Comparison of ENCODE assay signal across 15 cellular contexts in genomic region chr1:10521537-10522157, GRCh38. TPM values are rescaled to one million over a fixed set of nuclear protein-coding genes. Genes with fewer than 3 reads are reported as not detected.
DNase-seq lines count a peak whose midpoint lies in the region; ATAC-seq lines count a peak whose summit lies in the region.
"Had no signal": no experiment of that assay in that cellular context is flagged by ENCODE, and none has a peak within 500 bp of the region (broad histone marks: within the 10 kb centered on the region; RNA-seq: fewer than 3 reads in every experiment).

No MANE protein-coding gene starts in this region.

- H3K36me3 Mint-ChIP-seq in activated CD4-positive, alpha-beta T cell treated with anti-CD3 and anti-CD28 coated beads for 36 hours (ENCODE audit: low read depth): peaks cover 2% of the 10 kb centered on the region
- peaks cover 9% of the 10 kb centered on the region for H3K36me3 Mint-ChIP-seq in central memory CD8-positive, alpha-beta T cell (ENCODE audit: insufficient read depth)
- peaks cover 38% of the 10 kb centered on the region for H3K36me3 Mint-ChIP-seq in stimulated activated memory B cell treated with anti-CD40 and anti-IgM and Interleukin-4, amounts not matched to agents 10 μg/mL and 1 μg/mL and 100 μg/mL, for 72 hours

- H3K4me1 Mint-ChIP-seq in activated CD4-positive, alpha-beta T cell treated with anti-CD3 and anti-CD28 coated beads for 36 hours: peaks cover 41% of the 10 kb centered on the region
- peaks cover 54% of the 10 kb centered on the region for H3K4me1 Mint-ChIP-seq in central memory CD8-positive, alpha-beta T cell
- peaks cover 41% of the 10 kb centered on the region for H3K4me1 Mint-ChIP-seq in stimulated activated memory B cell treated with anti-CD40 and anti-IgM and Interleukin-4, amounts not matched to agents 10 μg/mL and 1 μg/mL and 100 μg/mL, for 72 hours

- no peaks in the 10 kb centered on the region for H3K9me3 Mint-ChIP-seq in activated CD4-positive, alpha-beta T cell treated with anti-CD3 and anti-CD28 coated beads for 36 hours (ENCODE audit: low read depth)
- H3K9me3 Mint-ChIP-seq in central memory CD8-positive, alpha-beta T cell: no peaks in the 10 kb centered on the region
- no peaks in the 10 kb centered on the region for H3K9me3 Mint-ChIP-seq in stimulated activated memory B cell treated with anti-CD40 and anti-IgM and Interleukin-4, amounts not matched to agents 10 μg/mL and 1 μg/mL and 100 μg/mL, for 72 hours

- H3K4me3 ChIP-seq in Karpas-422 (ENCODE audit: low read length): no peak overlapping the region
- H3K4me3 ChIP-seq: BLaER1 had no signal

- CTCF ChIA-PET in activated CD4-positive, alpha-beta T cell treated with anti-CD3 and anti-CD28 coated beads for 36 hours (lab: Charles Lee): interaction anchor here (0.6 to 3.6 kb wide), 2 partner anchors 27 to 52 kb away, joined by 3 to 18 read pairs; no protein-coding TSS in a partner anchor

- POLR2A ChIA-PET in activated CD4-positive, alpha-beta T cell treated with anti-CD3 and anti-CD28 coated beads for 36 hours (lab: Charles Lee): no interaction called here

- H3K27me3 ChIP-seq in Karpas-422 (ENCODE audit: low read length): no peaks in the 10 kb centered on the region
- H3K27me3 ChIP-seq: BLaER1 had no signal

- H3K36me3 ChIP-seq in Karpas-422 (ENCODE audit: insufficient read depth, low read length): no peaks in the 10 kb centered on the region

- H3K27ac ChIP-seq in Karpas-422 (ENCODE audit: low read length): peak overlapping the region; percentile 31
- H3K27ac ChIP-seq: BLaER1 had no signal

- no peak overlapping the region for H3K9ac ChIP-seq in Karpas-422 (ENCODE audit: low read length)
- H3K9ac ChIP-seq: BLaER1 had no signal

- H2AFZ ChIP-seq in Karpas-422 (ENCODE audit: low read length): no peak overlapping the region

- peak; percentile 47 for ATAC-seq in activated CD4-positive, alpha-beta T cell treated with anti-CD3 and anti-CD28 coated beads for 36 hours
- ATAC-seq in central memory CD8-positive, alpha-beta T cell (replicated peaks; ENCODE audit: extremely low read depth, poor library complexity, severe bottlenecking): no peak
- ATAC-seq in stimulated activated memory B cell treated with anti-CD40 and anti-IgM and Interleukin-4, amounts not matched to agents 10 μg/mL and 1 μg/mL and 100 μg/mL, for 72 hours: no peak

- no peaks in the 10 kb centered on the region for H4K20me1 ChIP-seq in Karpas-422 (ENCODE audit: insufficient read depth, low read depth, low read length)

- H3K4me2 ChIP-seq in Karpas-422 (ENCODE audit: low read depth, low read length, poor library complexity, severe bottlenecking): no peak overlapping the region
- H3K4me2 ChIP-seq: BLaER1 had no signal

- DNase-seq in activated CD4-positive, alpha-beta T cell treated with anti-CD3 and anti-CD28 coated beads for 36 hours: no peak
- no peak for DNase-seq in activated CD4-positive, alpha-beta T cell treated with anti-CD3 and anti-CD28 coated beads for 1 hour
- DNase-seq in Karpas-422: no peak
- no peak for DNase-seq in central memory CD8-positive, alpha-beta T cell (ENCODE audit: low spot score in 2 of 2)
- DNase-seq in C1 segment of cervical spinal cord (lab: John Stamatoyannopoulos, UW): no peak
- DNase-seq in GF-D8 (lab: John Stamatoyannopoulos, UW): no peak
- no peak for DNase-seq in NCI-H2171 (lab: John Stamatoyannopoulos, UW)
- DNase-seq: KBM-7, NCI-H1048, NCI-H146, NCI-H345, NCI-H526 treated with DMSO at 0.1 percent for 48 hours, SHP77 treated with DMSO at 0.1 percent for 48 hours had no signal

- intact Hi-C loops in activated CD4-positive, alpha-beta T cell treated with anti-CD3 and anti-CD28 coated beads for 36 hours (cut with DNase I, micrococcal nuclease): no loop called here

- peaks cover 83% of the 10 kb centered on the region for H3K79me2 ChIP-seq in Karpas-422 (ENCODE audit: low read length)

- no peaks in the 10 kb centered on the region for H3K27me3 Mint-ChIP-seq in activated CD4-positive, alpha-beta T cell treated with anti-CD3 and anti-CD28 coated beads for 36 hours
- H3K27me3 Mint-ChIP-seq in central memory CD8-positive, alpha-beta T cell: no peaks in the 10 kb centered on the region
- no peaks in the 10 kb centered on the region for H3K27me3 Mint-ChIP-seq in stimulated activated memory B cell treated with anti-CD40 and anti-IgM and Interleukin-4, amounts not matched to agents 10 μg/mL and 1 μg/mL and 100 μg/mL, for 72 hours

- no peaks in the 10 kb centered on the region for H3K9me3 ChIP-seq in Karpas-422 (ENCODE audit: low read length)
- H3K9me3 ChIP-seq: BLaER1 had no signal

- H3K4me3 Mint-ChIP-seq in activated CD4-positive, alpha-beta T cell treated with anti-CD3 and anti-CD28 coated beads for 36 hours: no peak overlapping the region
- H3K4me3 Mint-ChIP-seq in central memory CD8-positive, alpha-beta T cell: no peak overlapping the region
- H3K4me3 Mint-ChIP-seq in stimulated activated memory B cell treated with anti-CD40 and anti-IgM and Interleukin-4, amounts not matched to agents 10 μg/mL and 1 μg/mL and 100 μg/mL, for 72 hours: no peak overlapping the region

- H3K27ac Mint-ChIP-seq in activated CD4-positive, alpha-beta T cell treated with anti-CD3 and anti-CD28 coated beads for 36 hours: peak overlapping the region; percentile 39
- peak overlapping the region; percentile 94 for H3K27ac Mint-ChIP-seq in central memory CD8-positive, alpha-beta T cell (ENCODE audit: low read depth)
- peak overlapping the region; percentile 48 for H3K27ac Mint-ChIP-seq in stimulated activated memory B cell treated with anti-CD40 and anti-IgM and Interleukin-4, amounts not matched to agents 10 μg/mL and 1 μg/mL and 100 μg/mL, for 72 hours

- no peaks in the 10 kb centered on the region for H3K9me2 ChIP-seq in Karpas-422 (replicated peaks; ENCODE audit: insufficient read depth, low read length)

- peaks cover 44% of the 10 kb centered on the region for H3K4me1 ChIP-seq in Karpas-422 (ENCODE audit: low read length)

RNA-seq across cellular contexts. Expression of gene PEX14, which starts 46.9 kb away (rescaled TPM):
- 10 to 100 TPM; 16.3 to 25.1 TPM for total RNA-seq in activated CD4-positive, alpha-beta T cell treated with anti-CD3 and anti-CD28 coated beads for 36 hours
- 9.1 and 11.0 TPM in 2 replicates for total RNA-seq in Karpas-422 (2014; rRNA removed; shearing (Covaris generic); ENCODE audit: low replicate concordance)

RNA-seq across cellular contexts. Expression of gene DFFA, which starts 49.3 kb away (rescaled TPM):
- total RNA-seq in activated CD4-positive, alpha-beta T cell treated with anti-CD3 and anti-CD28 coated beads for 36 hours: 10 to 100 TPM; 45.7 to 46.4 TPM
- total RNA-seq in Karpas-422 (2014; rRNA removed; shearing (Covaris generic); ENCODE audit: low replicate concordance): 42.9 and 61.9 TPM in 2 replicates

Comparison
In these comparisons a context has a peak if more than half of its experiments do, and no peak if none do; other contexts are left out.
1. H3K27ac Mint-ChIP-seq: peak in every context shown above with its lines; median percentile 94 in central memory CD8-positive, alpha-beta T cell; 48 in stimulated activated memory B cell treated with anti-CD40 and anti-IgM and Interleukin-4, amounts not matched to agents 10 μg/mL and 1 μg/mL and 100 μg/mL, for 72 hours; 39 in activated CD4-positive, alpha-beta T cell treated with anti-CD3 and anti-CD28 coated beads for 36 hours.